ENCODE assay signal across 8 cellular contexts in genomic region chr6:159107451-159108260, GRCh38.
A peak's percentile ranks its signal among the peaks of the same experiment; 100 is the strongest.
DNase-seq lines count a peak whose midpoint lies in the region; ATAC-seq and TF ChIP-seq lines count a peak whose summit lies in the region.

No MANE protein-coding gene starts in this region.

- H3K9me3 Mint-ChIP-seq in osteocyte (ENCODE audit: unreplicated experiment), result no peaks in the 10 kb centered on the region

- no peaks in the 10 kb centered on the region for H3K4me1 Mint-ChIP-seq in osteocyte (ENCODE audit: unreplicated experiment)

- intact Hi-C loops in left ventricle myocardium superior (cut with micrococcal nuclease), result loop anchor here (10.0 kb wide), 2 partner anchors 63 to 103 kb away; partner anchors contain the start of genes RSPH3 and TAGAP

- peak; percentile 74 for DNase-seq in G401 (ENCODE audit: low spot score)
- DNase-seq in NCI-H2107 (lab: John Stamatoyannopoulos, UW), result peak; percentile 36
- DNase-seq in activated naive CD4-positive, alpha-beta T cell (lab: John Stamatoyannopoulos, UW), result peak in 3 of 4 experiments; percentile 25 to 57 (median 29)
- DNase-seq in osteocyte (ENCODE audit: extremely low spot score, unreplicated experiment), result peak; percentile 60
- no peak for DNase-seq in left ventricle myocardium superior
- no peak for DNase-seq in NCI-H2029 (lab: John Stamatoyannopoulos, UW)

- in situ Hi-C loops in G401 (cut with HindIII; ENCODE audit: low sequenced_read_pairs), result no loop called here

- no peak overlapping the region for H3K27ac Mint-ChIP-seq in osteocyte (ENCODE audit: unreplicated experiment)

- ATAC-seq in left ventricle myocardium superior, result no peak
- no peak for ATAC-seq in HG03457 (IDR thresholded peaks at IDR 0.05; ENCODE audit: unreplicated experiment)
- ATAC-seq in HG03280 (IDR thresholded peaks at IDR 0.05; ENCODE audit: unreplicated experiment), result no peak

- no peaks in the 10 kb centered on the region for H3K36me3 Mint-ChIP-seq in osteocyte (ENCODE audit: unreplicated experiment)

- no peak for TF ChIP-seq CTCF in osteocyte (IDR thresholded peaks at IDR 0.05)

- no peak overlapping the region for H3K4me3 Mint-ChIP-seq in osteocyte (ENCODE audit: unreplicated experiment)

- H3K27me3 Mint-ChIP-seq in osteocyte (ENCODE audit: unreplicated experiment), result peaks cover 36% of the 10 kb centered on the region

Comparison
In these comparisons a context has a peak if more than half of its experiments do, and no peak if none do; other contexts are left out.
1. DNase-seq: peak in G401 (single experiment), NCI-H2107 (single experiment), activated naive CD4-positive, alpha-beta T cell (3 of 4) and osteocyte (single experiment); none in left ventricle myocardium superior (single experiment) and NCI-H2029 (single experiment).